ENCODE assay signal across 10 cellular contexts in genomic region chr1:202158810-202159533, GRCh38. TPM values are rescaled to one million over a fixed set of nuclear protein-coding genes. Genes with fewer than 3 reads are reported as not detected.
DNase-seq lines count a peak whose midpoint lies in the region; ATAC-seq and TF ChIP-seq lines count a peak whose summit lies in the region.
"Had no signal": no experiment of that assay in that cellular context is flagged by ENCODE, and none has a peak within 500 bp of the region (broad histone marks: within the 10 kb centered on the region; RNA-seq: fewer than 3 reads in every experiment).

No MANE protein-coding gene starts in this region.

- TF ChIP-seq RAD21 in SK-N-SH (IDR thresholded peaks at IDR 0.05; ENCODE audit: low read length), result no peak

- peaks cover 7% of the 10 kb centered on the region for H3F3A ChIP-seq in SK-N-SH (replicated peaks; ENCODE audit: insufficient read depth)

- TF ChIP-seq POLR2A in vagina (IDR thresholded peaks at IDR 0.05), result no peak

- no peaks in the 10 kb centered on the region for H3K9me2 ChIP-seq in SK-N-SH

- H3K27ac ChIP-seq in vagina (peak overlapping the region; percentile 30), SK-N-SH (ENCODE audit: low read depth in 2 of 2, low read length in 1 of 2) (no peak overlapping the region)

- peak overlapping the region; percentile 19 to 26 for H3K4me3 ChIP-seq in vagina
- H3K4me3 ChIP-seq in SK-N-SH (ENCODE audit: low read depth in 2 of 2, low read length in 1 of 2), result no peak overlapping the region
- H3K4me3 ChIP-seq: HAP-1 had no signal

- intact Hi-C loops in vagina (cut with DNase I), result no loop called here

- no peak for ATAC-seq in effector memory CD8-positive, alpha-beta T cell (replicated peaks)
- no peak for ATAC-seq in omental fat pad (ENCODE audit: low FRiP score)

- peaks cover 22% of the 10 kb centered on the region for H3K4me1 ChIP-seq in vagina
- peaks cover 9 to 43% of the 10 kb centered on the region in 2 experiments; a peak in 1 of 4 replicates for H3K4me1 ChIP-seq in SK-N-SH (ENCODE audit: control insufficient read depth in 1 of 2, insufficient read depth in 2 of 2, low read depth in 1 of 2, low read length in 1 of 2)
- H3K4me1 ChIP-seq: HAP-1 had no signal

- CTCF ChIA-PET in SK-N-SH (lab: Yijun Ruan, JAX), result interaction anchor here (0.7 to 1.6 kb wide), 2 partner anchors 30 to 159 kb away, joined by 3 to 7 read pairs; no protein-coding TSS in a partner anchor

- no peaks in the 10 kb centered on the region for H3K9me3 Mint-ChIP-seq in effector memory CD8-positive, alpha-beta T cell
- no peaks in the 10 kb centered on the region for H3K9me3 Mint-ChIP-seq in osteocyte (ENCODE audit: unreplicated experiment)

- POLR2A ChIA-PET in SK-N-SH (lab: Yijun Ruan, JAX), result no interaction called here

- H3K27me3 ChIP-seq in vagina (no peaks in the 10 kb centered on the region), SK-N-SH (ENCODE audit: insufficient read depth) (no peaks in the 10 kb centered on the region)

- no peaks in the 10 kb centered on the region for H3K79me2 ChIP-seq in SK-N-SH (ENCODE audit: insufficient read depth)

- H3K36me3 ChIP-seq in vagina (no peaks in the 10 kb centered on the region), SK-N-SH (replicated peaks in 1 of 2; ENCODE audit: control insufficient read depth in 1 of 2, insufficient read depth in 2 of 2, low read length in 1 of 2) (no peaks in the 10 kb centered on the region)
- H3K36me3 ChIP-seq: HAP-1 had no signal

- H3K36me3 Mint-ChIP-seq in effector memory CD8-positive, alpha-beta T cell (ENCODE audit: insufficient read depth), result peaks cover 73% of the 10 kb centered on the region
- no peaks in the 10 kb centered on the region for H3K36me3 Mint-ChIP-seq in osteocyte (ENCODE audit: unreplicated experiment)

- H3K9ac ChIP-seq in SK-N-SH, result no peak overlapping the region

- no peak overlapping the region for H2AFZ ChIP-seq in SK-N-SH (ENCODE audit: low read depth)

- no peak for TF ChIP-seq CTCF in vagina (IDR thresholded peaks at IDR 0.05)
- no peak for TF ChIP-seq CTCF in omental fat pad (IDR thresholded peaks at IDR 0.05)
- no peak for TF ChIP-seq CTCF in SK-N-SH (IDR thresholded peaks at IDR 0.05)
- no peak for TF ChIP-seq CTCF in osteocyte (IDR thresholded peaks at IDR 0.05)

- H3K4me3 Mint-ChIP-seq in effector memory CD8-positive, alpha-beta T cell, result peak overlapping the region; percentile 97 to 99
- no peak overlapping the region for H3K4me3 Mint-ChIP-seq in osteocyte (ENCODE audit: unreplicated experiment)

- H3K4me2 ChIP-seq in SK-N-SH, result no peak overlapping the region

- no peaks in the 10 kb centered on the region for H4K20me1 ChIP-seq in SK-N-SH (ENCODE audit: insufficient read depth)

- H3K9me3 ChIP-seq in vagina (no peaks in the 10 kb centered on the region), SK-N-SH (no peaks in the 10 kb centered on the region)
- H3K9me3 ChIP-seq: HAP-1 had no signal

- 88% methylated on average over 8 of the region's 10 CpGs for WGBS in SK-N-SH (ENCODE audit: low lambda C conversion rate)

- no peak for TF ChIP-seq EP300 in SK-N-SH (IDR thresholded peaks at IDR 0.05; ENCODE audit: borderline replicate concordance in 1 of 2, low read depth in 1 of 2, low read length in 1 of 2)

- H3K27me3 Mint-ChIP-seq in effector memory CD8-positive, alpha-beta T cell, result no peaks in the 10 kb centered on the region
- H3K27me3 Mint-ChIP-seq in osteocyte (ENCODE audit: unreplicated experiment), result peaks cover 3% of the 10 kb centered on the region

- peak overlapping the region; percentile 98 to 100 for H3K27ac Mint-ChIP-seq in effector memory CD8-positive, alpha-beta T cell
- no peak overlapping the region for H3K27ac Mint-ChIP-seq in osteocyte (ENCODE audit: unreplicated experiment)

- peak; percentile 60 for DNase-seq in stimulated activated CD4-positive, alpha-beta T cell treated with anti-CD3 and anti-CD28 coated beads, Interleukin-15, amount 100 ng/mL, for 24 hours
- DNase-seq in stimulated activated CD4-positive, alpha-beta T cell treated with anti-CD3 and anti-CD28 coated beads, Interleukin-12 subunit alpha, Interleukin-12 subunit beta, amount 100 ng/mL, for 4 hours, result no peak
- DNase-seq in RKO (ENCODE audit: low spot score), result peak; percentile 40
- no peak for DNase-seq in effector memory CD8-positive, alpha-beta T cell
- DNase-seq in vagina (ENCODE audit: extremely low spot score in 2 of 2), result no peak
- DNase-seq in omental fat pad (ENCODE audit: low spot score), result no peak
- DNase-seq in SK-N-SH, result no peak
- DNase-seq in osteocyte (ENCODE audit: extremely low spot score, unreplicated experiment), result no peak
- DNase-seq: midbrain had no signal

- H3K4me1 Mint-ChIP-seq in effector memory CD8-positive, alpha-beta T cell (ENCODE audit: low read depth in 2 of 2), result peaks cover 69 to 88% of the 10 kb centered on the region in 2 donors
- H3K4me1 Mint-ChIP-seq in osteocyte (ENCODE audit: unreplicated experiment), result peaks cover 9% of the 10 kb centered on the region

TF ChIP-seq in SK-N-SH, 30 proteins besides CTCF, POLR2A, EP300 and RAD21:
- TF ChIP-seq EZH2phosphoT487 (IDR thresholded peaks at IDR 0.05; ENCODE audit: borderline replicate concordance, low read depth), result no peak
- no peak for TF ChIP-seq FOSL2 (IDR thresholded peaks at IDR 0.05; ENCODE audit: borderline replicate concordance, low read depth)
- TF ChIP-seq FOXJ3 (CRISPR knock-in tag; IDR thresholded peaks at IDR 0.05), result no peak
- no peak for TF ChIP-seq NRF1 (IDR thresholded peaks at IDR 0.05; ENCODE audit: low read depth, low read length)
- no peak for TF ChIP-seq RFX5 (IDR thresholded peaks at IDR 0.05; ENCODE audit: low read length)

RNA-seq across cellular contexts. Expression of gene PTPN7, which starts 1.4 kb away (rescaled TPM):
- total RNA-seq in vagina (7.9 TPM), omental fat pad (10 to 100 TPM in 1 of 4 donors, 1 to 10 TPM in 3; 2.9 to 14.4 (median 4.6) TPM), osteocyte (not detected in 2 replicates)
- not detected in 2 replicates for polyA plus RNA-seq in SK-N-SH (2012; rRNA removed)
- polyA plus RNA-seq in SK-N-SH (2012; cell fraction: cytosol; rRNA removed), result 0.01 TPM in 1 of 2 replicates, not detected in the other
- polyA plus RNA-seq in SK-N-SH (2012; cell fraction: nucleus; rRNA removed), result not detected in 2 replicates

RNA-seq across cellular contexts. Expression of gene ARL8A, which starts 14.4 kb away (rescaled TPM):
- 25.5 TPM for total RNA-seq in vagina
- 10 to 100 TPM; 31.1 to 61.8 (median 43.0) TPM for total RNA-seq in omental fat pad
- 62.0 and 66.9 TPM in 2 replicates for polyA plus RNA-seq in SK-N-SH (2012; rRNA removed)
- 47.7 and 57.8 TPM in 2 replicates for polyA plus RNA-seq in SK-N-SH (2012; cell fraction: cytosol; rRNA removed)
- 77.1 and 78.7 TPM in 2 replicates for polyA plus RNA-seq in SK-N-SH (2012; cell fraction: nucleus; rRNA removed)
- total RNA-seq in osteocyte, result 75.8 and 86.4 TPM in 2 replicates

RNA-seq across cellular contexts. Expression of gene LGR6, which starts 34.6 kb away (rescaled TPM):
- total RNA-seq in vagina (6.6 TPM), omental fat pad (under 1 TPM in 2 of 4 donors, not detected in 2; 0.28 to 0.32 TPM), osteocyte (9.4 and 9.9 TPM in 2 replicates)
- 0.03 TPM in 1 of 2 replicates, not detected in the other for polyA plus RNA-seq in SK-N-SH (2012; rRNA removed)
- 0.03 TPM in 1 of 2 replicates, not detected in the other for polyA plus RNA-seq in SK-N-SH (2012; cell fraction: cytosol; rRNA removed)
- polyA plus RNA-seq in SK-N-SH (2012; cell fraction: nucleus; rRNA removed), result 0.06 TPM in 1 of 2 replicates, not detected in the other

RNA-seq across cellular contexts. Expression of gene GPR37L1, which starts 36.3 kb away (rescaled TPM):
- total RNA-seq in vagina (0.25 TPM), omental fat pad (under 1 TPM in 1 of 4 donors, not detected in 3; 0.16 TPM), osteocyte (not detected in 2 replicates)
- not detected in 2 replicates for polyA plus RNA-seq in SK-N-SH (2012; rRNA removed)
- polyA plus RNA-seq in SK-N-SH (2012; cell fraction: cytosol; rRNA removed), result not detected in 2 replicates
- polyA plus RNA-seq in SK-N-SH (2012; cell fraction: nucleus; rRNA removed), result 0.02 TPM in 1 of 2 replicates, not detected in the other

Comparison
In these comparisons a context has a peak if more than half of its experiments do, and no peak if none do; other contexts are left out.
1. DNase-seq: peak in stimulated activated CD4-positive, alpha-beta T cell treated with anti-CD3 and anti-CD28 coated beads, Interleukin-15, amount 100 ng/mL, for 24 hours (single experiment) and RKO (single experiment); none in stimulated activated CD4-positive, alpha-beta T cell treated with anti-CD3 and anti-CD28 coated beads, Interleukin-12 subunit alpha, Interleukin-12 subunit beta, amount 100 ng/mL, for 4 hours (single experiment), effector memory CD8-positive, alpha-beta T cell (0 of 3), vagina (0 of 2), omental fat pad (single experiment), SK-N-SH (single experiment) and osteocyte (single experiment).
2. H3K4me3 ChIP-seq: peak in vagina (2 of 2); none in SK-N-SH (0 of 2).